Comparison of ENCODE assay signal across 1 cellular context in the genomic region with DNA sequence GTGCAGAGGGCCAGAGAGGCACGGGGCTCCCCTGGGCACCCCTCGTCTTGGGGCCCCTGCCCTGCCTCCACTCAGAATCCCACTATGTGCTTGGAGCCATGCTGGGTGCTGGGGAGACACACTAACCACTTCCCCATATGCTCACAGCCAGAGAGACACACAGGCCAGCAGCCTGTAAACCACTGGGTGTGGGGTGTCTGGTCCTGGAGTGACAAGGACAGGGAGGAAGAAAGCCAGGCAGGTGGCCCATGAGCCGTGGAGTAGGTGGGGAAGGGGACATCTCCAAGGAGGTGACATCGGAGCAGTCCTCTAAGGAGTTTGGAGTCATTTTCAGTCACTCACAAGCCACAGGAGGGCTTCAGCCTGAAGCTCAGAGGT.
TF ChIP-seq lines count a peak whose summit lies in the region.

No MANE protein-coding gene starts in this region.

TF ChIP-seq in HepG2, 621 proteins besides CTCF, POLR2A, EP300 and RAD21 (continued from another document):
- TF ChIP-seq, protein P1, sequence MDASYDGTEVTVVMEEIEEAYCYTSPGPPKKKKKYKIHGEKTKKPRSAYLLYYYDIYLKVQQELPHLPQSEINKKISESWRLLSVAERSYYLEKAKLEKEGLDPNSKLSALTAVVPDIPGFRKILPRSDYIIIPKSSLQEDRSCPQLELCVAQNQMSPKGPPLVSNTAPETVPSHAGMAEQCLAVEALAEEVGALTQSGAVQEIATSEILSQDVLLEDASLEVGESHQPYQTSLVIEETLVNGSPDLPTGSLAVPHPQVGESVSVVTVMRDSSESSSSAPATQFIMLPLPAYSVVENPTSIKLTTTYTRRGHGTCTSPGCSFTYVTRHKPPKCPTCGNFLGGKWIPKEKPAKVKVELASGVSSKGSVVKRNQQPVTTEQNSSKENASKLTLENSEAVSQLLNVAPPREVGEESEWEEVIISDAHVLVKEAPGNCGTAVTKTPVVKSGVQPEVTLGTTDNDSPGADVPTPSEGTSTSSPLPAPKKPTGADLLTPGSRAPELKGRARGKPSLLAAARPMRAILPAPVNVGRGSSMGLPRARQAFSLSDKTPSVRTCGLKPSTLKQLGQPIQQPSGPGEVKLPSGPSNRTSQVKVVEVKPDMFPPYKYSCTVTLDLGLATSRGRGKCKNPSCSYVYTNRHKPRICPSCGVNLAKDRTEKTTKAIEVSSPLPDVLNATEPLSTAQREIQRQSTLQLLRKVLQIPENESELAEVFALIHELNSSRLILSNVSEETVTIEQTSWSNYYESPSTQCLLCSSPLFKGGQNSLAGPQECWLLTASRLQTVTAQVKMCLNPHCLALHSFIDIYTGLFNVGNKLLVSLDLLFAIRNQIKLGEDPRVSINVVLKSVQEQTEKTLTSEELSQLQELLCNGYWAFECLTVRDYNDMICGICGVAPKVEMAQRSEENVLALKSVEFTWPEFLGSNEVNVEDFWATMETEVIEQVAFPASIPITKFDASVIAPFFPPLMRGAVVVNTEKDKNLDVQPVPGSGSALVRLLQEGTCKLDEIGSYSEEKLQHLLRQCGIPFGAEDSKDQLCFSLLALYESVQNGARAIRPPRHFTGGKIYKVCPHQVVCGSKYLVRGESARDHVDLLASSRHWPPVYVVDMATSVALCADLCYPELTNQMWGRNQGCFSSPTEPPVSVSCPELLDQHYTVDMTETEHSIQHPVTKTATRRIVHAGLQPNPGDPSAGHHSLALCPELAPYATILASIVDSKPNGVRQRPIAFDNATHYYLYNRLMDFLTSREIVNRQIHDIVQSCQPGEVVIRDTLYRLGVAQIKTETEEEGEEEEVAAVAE (CRISPR knock-in tag; IDR thresholded peaks at IDR 0.05; ENCODE audit: borderline replicate concordance) = no peak
- TF ChIP-seq TBX3 (IDR thresholded peaks at IDR 0.05; ENCODE audit: borderline replicate concordance) (no peak), ZNF549 (CRISPR knock-in tag; IDR thresholded peaks at IDR 0.05) (no peak), ZNF577 (CRISPR knock-in tag; IDR thresholded peaks at IDR 0.05; ENCODE audit: borderline replicate concordance, low read depth) (no peak), FOXC1 (CRISPR knock-in tag; IDR thresholded peaks at IDR 0.05; ENCODE audit: borderline replicate concordance) (no peak), ZNF772 (CRISPR knock-in tag; IDR thresholded peaks at IDR 0.05) (no peak), ZXDC (CRISPR knock-in tag; IDR thresholded peaks at IDR 0.05) (no peak), ATF6 (CRISPR knock-in tag; conservative IDR thresholded peaks at IDR 0.05) (no peak), NAIF1 (CRISPR knock-in tag; IDR thresholded peaks at IDR 0.05; ENCODE audit: borderline replicate concordance) (no peak), YEATS4 (CRISPR knock-in tag; IDR thresholded peaks at IDR 0.05; ENCODE audit: borderline replicate concordance) (no peak), SMARCC2 (IDR thresholded peaks at IDR 0.05) (no peak), HNF1B (CRISPR knock-in tag; IDR thresholded peaks at IDR 0.05) (no peak), ZNF558 (CRISPR knock-in tag; IDR thresholded peaks at IDR 0.05; ENCODE audit: borderline replicate concordance) (no peak), ISL2 (CRISPR knock-in tag; IDR thresholded peaks at IDR 0.05) (no peak)
- TF ChIP-seq, protein P2, sequence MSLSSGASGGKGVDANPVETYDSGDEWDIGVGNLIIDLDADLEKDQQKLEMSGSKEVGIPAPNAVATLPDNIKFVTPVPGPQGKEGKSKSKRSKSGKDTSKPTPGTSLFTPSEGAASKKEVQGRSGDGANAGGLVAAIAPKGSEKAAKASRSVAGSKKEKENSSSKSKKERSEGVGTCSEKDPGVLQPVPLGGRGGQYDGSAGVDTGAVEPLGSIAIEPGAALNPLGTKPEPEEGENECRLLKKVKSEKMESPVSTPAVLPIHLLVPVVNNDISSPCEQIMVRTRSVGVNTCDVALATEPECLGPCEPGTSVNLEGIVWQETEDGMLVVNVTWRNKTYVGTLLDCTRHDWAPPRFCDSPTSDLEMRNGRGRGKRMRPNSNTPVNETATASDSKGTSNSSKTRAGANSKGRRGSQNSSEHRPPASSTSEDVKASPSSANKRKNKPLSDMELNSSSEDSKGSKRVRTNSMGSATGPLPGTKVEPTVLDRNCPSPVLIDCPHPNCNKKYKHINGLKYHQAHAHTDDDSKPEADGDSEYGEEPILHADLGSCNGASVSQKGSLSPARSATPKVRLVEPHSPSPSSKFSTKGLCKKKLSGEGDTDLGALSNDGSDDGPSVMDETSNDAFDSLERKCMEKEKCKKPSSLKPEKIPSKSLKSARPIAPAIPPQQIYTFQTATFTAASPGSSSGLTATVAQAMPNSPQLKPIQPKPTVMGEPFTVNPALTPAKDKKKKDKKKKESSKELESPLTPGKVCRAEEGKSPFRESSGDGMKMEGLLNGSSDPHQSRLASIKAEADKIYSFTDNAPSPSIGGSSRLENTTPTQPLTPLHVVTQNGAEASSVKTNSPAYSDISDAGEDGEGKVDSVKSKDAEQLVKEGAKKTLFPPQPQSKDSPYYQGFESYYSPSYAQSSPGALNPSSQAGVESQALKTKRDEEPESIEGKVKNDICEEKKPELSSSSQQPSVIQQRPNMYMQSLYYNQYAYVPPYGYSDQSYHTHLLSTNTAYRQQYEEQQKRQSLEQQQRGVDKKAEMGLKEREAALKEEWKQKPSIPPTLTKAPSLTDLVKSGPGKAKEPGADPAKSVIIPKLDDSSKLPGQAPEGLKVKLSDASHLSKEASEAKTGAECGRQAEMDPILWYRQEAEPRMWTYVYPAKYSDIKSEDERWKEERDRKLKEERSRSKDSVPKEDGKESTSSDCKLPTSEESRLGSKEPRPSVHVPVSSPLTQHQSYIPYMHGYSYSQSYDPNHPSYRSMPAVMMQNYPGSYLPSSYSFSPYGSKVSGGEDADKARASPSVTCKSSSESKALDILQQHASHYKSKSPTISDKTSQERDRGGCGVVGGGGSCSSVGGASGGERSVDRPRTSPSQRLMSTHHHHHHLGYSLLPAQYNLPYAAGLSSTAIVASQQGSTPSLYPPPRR (CRISPR knock-in tag; IDR thresholded peaks at IDR 0.05; ENCODE audit: borderline replicate concordance) = no peak
- TF ChIP-seq, protein P3, sequence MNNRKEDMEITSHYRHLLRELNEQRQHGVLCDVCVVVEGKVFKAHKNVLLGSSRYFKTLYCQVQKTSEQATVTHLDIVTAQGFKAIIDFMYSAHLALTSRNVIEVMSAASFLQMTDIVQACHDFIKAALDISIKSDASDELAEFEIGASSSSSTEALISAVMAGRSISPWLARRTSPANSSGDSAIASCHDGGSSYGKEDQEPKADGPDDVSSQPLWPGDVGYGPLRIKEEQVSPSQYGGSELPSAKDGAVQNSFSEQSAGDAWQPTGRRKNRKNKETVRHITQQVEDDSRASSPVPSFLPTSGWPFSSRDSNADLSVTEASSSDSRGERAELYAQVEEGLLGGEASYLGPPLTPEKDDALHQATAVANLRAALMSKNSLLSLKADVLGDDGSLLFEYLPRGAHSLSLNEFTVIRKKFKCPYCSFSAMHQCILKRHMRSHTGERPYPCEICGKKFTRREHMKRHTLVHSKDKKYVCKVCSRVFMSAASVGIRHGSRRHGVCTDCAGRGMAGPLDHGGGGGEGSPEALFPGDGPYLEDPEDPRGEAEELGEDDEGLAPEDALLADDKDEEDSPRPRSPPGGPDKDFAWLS (CRISPR knock-in tag; IDR thresholded peaks at IDR 0.05; ENCODE audit: borderline replicate concordance) = no peak
